In genomic region chr20:33676652-33677645, GRCh38 we compare ENCODE assay signal across 15 cellular contexts. TPM values are rescaled to one million over a fixed set of nuclear protein-coding genes. Genes with fewer than 3 reads are reported as not detected.
DNase-seq lines count a peak whose midpoint lies in the region; ATAC-seq, FAIRE-seq and TF ChIP-seq lines count a peak whose summit lies in the region.
"Had no signal": no experiment of that assay in that cellular context is flagged by ENCODE, and none has a peak within 500 bp of the region (broad histone marks: within the 10 kb centered on the region; RNA-seq: fewer than 3 reads in every experiment).

No MANE protein-coding gene starts in this region.

- H2BK120ac ChIP-seq in IMR-90 (ENCODE audit: low read depth, low read length) (no peak overlapping the region), H1 (replicated peaks; ENCODE audit: low read depth, low read length) (no peak overlapping the region), neuronal stem cell (ENCODE audit: low read depth, low read length) (no peak overlapping the region)

- H2AFZ ChIP-seq in IMR-90 (replicated peaks; ENCODE audit: low read length, poor library complexity): no peak overlapping the region
- no peak overlapping the region for H2AFZ ChIP-seq in H1 (ENCODE audit: low read length)
- no peak overlapping the region for H2AFZ ChIP-seq in neuronal stem cell (ENCODE audit: low read length)
- H2AFZ ChIP-seq: hepatocyte had no signal

- H3K27me3 ChIP-seq in IMR-90 (ENCODE audit: control insufficient read depth, insufficient read depth, low read length) (no peaks in the 10 kb centered on the region), H1 (replicated peaks in 1 of 4; ENCODE audit: control insufficient read depth in 3 of 4, extremely low read depth in 1 of 4, insufficient read depth in 3 of 4, low read length in 3 of 4) (no peaks in the 10 kb centered on the region), neuronal stem cell (ENCODE audit: control insufficient read depth in 3 of 3, insufficient read depth in 3 of 3, low read depth in 1 of 3, low read length in 3 of 3) (no peaks in the 10 kb centered on the region)
- H3K27me3 ChIP-seq: hepatocyte had no signal

- 96% methylated on average over 21 of the region's 31 CpGs; no CpG with 5 or more reads in 1 of the 2 experiments for WGBS in IMR-90 (ENCODE audit: extremely low coverage in 2 of 2, insufficient read length in 1 of 2), 2 experiments
- 91% methylated on average over 31 of the region's 31 CpGs; no CpG with 5 or more reads in 1 of the 2 experiments for WGBS in H1 (ENCODE audit: extremely low coverage in 1 of 2, insufficient coverage in 1 of 2, insufficient read length in 1 of 2, insufficient replicate concordance in 2 of 2, low coverage in 1 of 2, low lambda C conversion rate in 2 of 2, missing lambda C conversion rate in 1 of 2), 2 experiments
- no CpG with 5 or more reads among the region's 31 CpGs for WGBS in neuronal stem cell (ENCODE audit: extremely low coverage in 2 of 2, insufficient read length in 2 of 2, insufficient replicate concordance in 1 of 2), 2 donors

- H3K4me3 ChIP-seq in IMR-90 (ENCODE audit: insufficient read depth, low read depth, low read length) (no peak overlapping the region), H1 (ENCODE audit: extremely low read depth in 1 of 4, insufficient read depth in 2 of 4, low read depth in 3 of 4, low read length in 4 of 4) (no peak overlapping the region), neuronal stem cell (ENCODE audit: low read length in 2 of 2) (no peak overlapping the region)
- H3K4me3 ChIP-seq: HAP-1, hepatocyte had no signal

- peaks cover 0 to 14% of the 10 kb centered on the region in 2 experiments; a peak in 2 of 4 replicates for H3K79me2 ChIP-seq in H1 (ENCODE audit: control insufficient read depth in 1 of 2, insufficient read depth in 2 of 2, low read length in 2 of 2)

- no peak for ATAC-seq in IMR-90 (ENCODE audit: low read depth)
- no peak for ATAC-seq in HG02981 (IDR thresholded peaks at IDR 0.05; ENCODE audit: unreplicated experiment)
- no peak for ATAC-seq in HG03521 (IDR thresholded peaks at IDR 0.05; ENCODE audit: unreplicated experiment)
- ATAC-seq: activated CD4-positive, CD25-positive, alpha-beta regulatory T cell treated with anti-CD3 and anti-CD28 coated beads, Interleukin-2, amount 50 U/mL, for 24 hours had no signal

- peaks cover 34% of the 10 kb centered on the region for H4K20me1 ChIP-seq in IMR-90 (ENCODE audit: insufficient read depth, low read length)
- H4K20me1 ChIP-seq in H1 (replicated peaks in 1 of 2; ENCODE audit: control insufficient read depth in 1 of 2, insufficient read depth in 2 of 2, low read length in 2 of 2): peaks cover 9 to 46% of the 10 kb centered on the region in 2 experiments

- no peak overlapping the region for H3K4me2 ChIP-seq in IMR-90 (ENCODE audit: low read depth, low read length)
- H3K4me2 ChIP-seq in H1 (ENCODE audit: insufficient read depth in 1 of 2, low read depth in 2 of 2, low read length in 2 of 2): no peak overlapping the region
- H3K4me2 ChIP-seq in neuronal stem cell (ENCODE audit: insufficient read depth, low read length, poor library complexity, severe bottlenecking): no peak overlapping the region
- H3K4me2 ChIP-seq: hepatocyte had no signal

- no peak overlapping the region for H4K5ac ChIP-seq in IMR-90 (ENCODE audit: low read depth, low read length)
- no peak overlapping the region for H4K5ac ChIP-seq in H1 (ENCODE audit: insufficient read length, low read depth, low read length)

- H3K23me2 ChIP-seq in H1 (ENCODE audit: low read depth, low read length): peaks cover 13% of the 10 kb centered on the region

- H4K91ac ChIP-seq in IMR-90 (ENCODE audit: insufficient read depth, low read depth, low read length) (no peak overlapping the region), H1 (replicated peaks; ENCODE audit: insufficient read length, low read length) (no peak overlapping the region), neuronal stem cell (ENCODE audit: low read depth, low read length, poor library complexity) (no peak overlapping the region)

- dilution Hi-C loops in IMR-90 (cut with HindIII; ENCODE audit: low sequenced_read_pairs, unreplicated experiment): no loop called here

- H3K27ac ChIP-seq in 22Rv1 (peak overlapping the region; percentile 98; the same call in 1 of the 2 replicates), IMR-90 (ENCODE audit: insufficient read depth, low read length) (no peak overlapping the region), H1 (ENCODE audit: low read depth, low read length) (no peak overlapping the region), neuronal stem cell (replicated peaks; ENCODE audit: low read length) (no peak overlapping the region)

- no peak for TF ChIP-seq EP300 in H1 (IDR thresholded peaks at IDR 0.05; ENCODE audit: borderline replicate concordance in 1 of 2, low read depth in 2 of 2, low read length in 2 of 2)

- H2BK5ac ChIP-seq in IMR-90 (ENCODE audit: low read depth, low read length, poor library complexity, severe bottlenecking): no peak overlapping the region
- no peak overlapping the region for H2BK5ac ChIP-seq in H1 (ENCODE audit: low read depth, low read length)
- no peak overlapping the region for H2BK5ac ChIP-seq in neuronal stem cell (ENCODE audit: low read length)

- H3K18ac ChIP-seq in IMR-90 (ENCODE audit: low read depth, low read length): no peak overlapping the region
- no peak overlapping the region for H3K18ac ChIP-seq in H1 (ENCODE audit: extremely low read depth, low read length)
- H3K18ac ChIP-seq in neuronal stem cell (ENCODE audit: low read length): no peak overlapping the region

- FAIRE-seq in H1 (lab: Jason Lieb, UNC): no peak

- no TSS peak for BruUV-seq in IMR-90 (replicated peaks; lab: Mats Ljungman, UMichigan)

- H2AK9ac ChIP-seq in IMR-90 (replicated peaks; ENCODE audit: low read depth, low read length, poor library complexity): peak overlapping the region; percentile 15

- POLR2A ChIA-PET in IMR-90 (lab: Charles Lee; ENCODE audit: unreplicated experiment) (interaction anchor here (0.7 kb wide), 1 partner anchor 235 kb away, joined by 3 read pairs; no protein-coding TSS in a partner anchor), H1 (lab: Charles Lee; ENCODE audit: partially characterized antibody) (interaction anchor here (1.3 to 17.9 kb wide), 3 partner anchors 2 to 35 kb away, joined by 5 to 245 read pairs (median 245); partner anchors contain the start of genes ACTL10, C20orf144 and NECAB3)

- in situ Hi-C loops in IMR-90 (cut with MboI; ENCODE audit: low sequenced_read_pairs): no loop called here

- TF ChIP-seq POLR2A in IMR-90 (IDR thresholded peaks at IDR 0.05; ENCODE audit: low read depth, low read length): no peak
- no peak for TF ChIP-seq POLR2A in H1 (IDR thresholded peaks at IDR 0.05; ENCODE audit: control extremely low read depth in 1 of 2, low read depth in 2 of 2, low read length in 2 of 2)

- H3K9me3 ChIP-seq in IMR-90 (ENCODE audit: control insufficient read depth, insufficient read depth, low read length) (no peaks in the 10 kb centered on the region), H1 (ENCODE audit: insufficient read depth in 2 of 2, low read depth in 1 of 2, low read length in 1 of 2) (no peaks in the 10 kb centered on the region), neuronal stem cell (replicated peaks in 1 of 2; ENCODE audit: control insufficient read depth in 2 of 2, insufficient read depth in 1 of 2, low read depth in 1 of 2, low read length in 2 of 2) (peaks cover 0 to 7% of the 10 kb centered on the region in 2 donors)
- H3K9me3 ChIP-seq: HAP-1 had no signal

- no peak for TF ChIP-seq RAD21 in IMR-90 (IDR thresholded peaks at IDR 0.05; ENCODE audit: low read length)
- no peak for TF ChIP-seq RAD21 in H1 (IDR thresholded peaks at IDR 0.05 in 1 of 2, conservative IDR thresholded peaks at IDR 0.05 in 1 of 2; ENCODE audit: low read depth in 2 of 2, low read length in 2 of 2)

- DNase-seq in IMR-90 (no peak), H1 (ENCODE audit: low read depth in 1 of 2, low spot score in 2 of 2) (no peak), neuronal stem cell (ENCODE audit: low spot score) (no peak), HK-2 (ENCODE audit: unreplicated experiment) (no peak), NCI-H1092 (lab: John Stamatoyannopoulos, UW) (no peak)
- DNase-seq: activated naive CD4-positive, alpha-beta T cell treated with anti-CD3 and anti-CD28 coated beads for 36 hours; islet precursor cell; NK-92 treated with Interleukin-12 subunit alpha and Interleukin-12 subunit beta, amount 100 ng/mL, for 24 hours; SHP77 had no signal

- H2BK20ac ChIP-seq in IMR-90 (ENCODE audit: low read depth, low read length): no peak overlapping the region
- H2BK20ac ChIP-seq in H1 (ENCODE audit: low read length): no peak overlapping the region

- H2AK5ac ChIP-seq in IMR-90 (ENCODE audit: low read depth, low read length) (no peak overlapping the region), H1 (ENCODE audit: low read depth, low read length) (no peak overlapping the region), neuronal stem cell (ENCODE audit: low read depth, low read length) (no peak overlapping the region)

- H2BK12ac ChIP-seq in H1 (ENCODE audit: low read depth, low read length) (no peak overlapping the region), neuronal stem cell (ENCODE audit: low read length) (peak overlapping the region; percentile 49)

- intact Hi-C loops in IMR-90 (cut with micrococcal nuclease): no loop called here

- H3K23ac ChIP-seq in IMR-90 (ENCODE audit: low read depth, low read length) (no peak overlapping the region), H1 (ENCODE audit: insufficient read length) (no peak overlapping the region), neuronal stem cell (ENCODE audit: low read depth, low read length, poor library complexity) (no peak overlapping the region)

- H3K4ac ChIP-seq in IMR-90 (ENCODE audit: low read depth, low read length): no peak overlapping the region
- no peak overlapping the region for H3K4ac ChIP-seq in H1 (replicated peaks; ENCODE audit: insufficient read length, low read depth, low read length)
- no peak overlapping the region for H3K4ac ChIP-seq in neuronal stem cell (ENCODE audit: low read length)

- H4K8ac ChIP-seq in IMR-90 (ENCODE audit: low read depth in 2 of 2, low read length in 2 of 2) (no peak overlapping the region), H1 (ENCODE audit: extremely low read depth, insufficient read depth, low read length) (no peak overlapping the region), neuronal stem cell (ENCODE audit: low read depth, low read length) (no peak overlapping the region)

- H3K14ac ChIP-seq in IMR-90 (replicated peaks; ENCODE audit: low read depth, low read length) (no peak overlapping the region), H1 (ENCODE audit: insufficient read length) (no peak overlapping the region), neuronal stem cell (ENCODE audit: low read length) (no peak overlapping the region)

- H3K9ac ChIP-seq in IMR-90 (ENCODE audit: low read depth, low read length) (no peak overlapping the region), H1 (replicated peaks in 1 of 4; ENCODE audit: extremely low read depth in 1 of 4, low read depth in 3 of 4, low read length in 3 of 4) (no peak overlapping the region), neuronal stem cell (ENCODE audit: low read depth, low read length, poor library complexity) (no peak overlapping the region)

- H3K79me1 ChIP-seq in IMR-90 (ENCODE audit: low read depth in 1 of 2, low read length in 2 of 2) (peaks cover 8 to 57% of the 10 kb centered on the region in 2 experiments; a peak in 3 of 4 replicates), H1 (ENCODE audit: low read depth, low read length) (peaks cover 5% of the 10 kb centered on the region), neuronal stem cell (ENCODE audit: low read depth, low read length) (peaks cover 9% of the 10 kb centered on the region)

- H3K36me3 ChIP-seq in IMR-90 (ENCODE audit: control insufficient read depth, insufficient read depth, low read length): no peaks in the 10 kb centered on the region; the same call in 1 of the 2 replicates
- peaks cover 19 to 36% (median 32%) of the 10 kb centered on the region in 4 experiments; a peak in 6 of 8 replicates for H3K36me3 ChIP-seq in H1 (ENCODE audit: control insufficient read depth in 2 of 4, insufficient read depth in 4 of 4, low read length in 3 of 4)
- peaks cover 39 to 63% of the 10 kb centered on the region in 2 donors for H3K36me3 ChIP-seq in neuronal stem cell (replicated peaks in 1 of 2; ENCODE audit: control insufficient read depth in 2 of 2, insufficient read depth in 2 of 2, low read length in 2 of 2)

- H3K56ac ChIP-seq in IMR-90 (ENCODE audit: extremely low read depth, insufficient read depth, low read length): no peak overlapping the region
- H3K56ac ChIP-seq in H1 (replicated peaks; ENCODE audit: insufficient read length, low read depth, low read length): no peak overlapping the region

- H3K4me1 ChIP-seq in IMR-90 (ENCODE audit: control insufficient read depth, insufficient read depth, low read length) (peaks cover 29% of the 10 kb centered on the region), H1 (replicated peaks in 1 of 4; ENCODE audit: control insufficient read depth in 3 of 4, insufficient read depth in 4 of 4, low read length in 3 of 4) (peaks cover 0 to 22% (median 11%) of the 10 kb centered on the region in 4 experiments; a peak in 4 of 7 replicates), neuronal stem cell (ENCODE audit: control insufficient read depth in 2 of 2, insufficient read depth in 1 of 2, low read depth in 1 of 2, low read length in 2 of 2) (peaks cover 26 to 30% of the 10 kb centered on the region in 2 donors)

- TF ChIP-seq CTCF in 22Rv1 (IDR thresholded peaks at IDR 0.05) (no peak), IMR-90 (conservative IDR thresholded peaks at IDR 0.05; ENCODE audit: low read depth, low read length) (no peak), H1 (IDR thresholded peaks at IDR 0.05; ENCODE audit: control extremely low read depth in 1 of 3, insufficient read depth in 1 of 3, low read depth in 1 of 3, low read length in 3 of 3) (no peak)

- CTCF ChIA-PET in IMR-90 (lab: Yijun Ruan, JAX): no interaction called here
- CTCF ChIA-PET in H1 (lab: Charles Lee; ENCODE audit: partially characterized antibody): interaction anchor here (1.2 to 1.5 kb wide), 2 partner anchors 8 to 18 kb away, joined by 5 to 9 read pairs; no protein-coding TSS in a partner anchor

- H3K9me1 ChIP-seq in IMR-90 (ENCODE audit: insufficient read depth, low read length): peaks cover 26% of the 10 kb centered on the region

- H2BK15ac ChIP-seq in IMR-90 (ENCODE audit: low read depth, low read length): no peak overlapping the region
- H2BK15ac ChIP-seq in H1 (ENCODE audit: low read length): no peak overlapping the region
- H2BK15ac ChIP-seq in neuronal stem cell (ENCODE audit: low read length): no peak overlapping the region

RNA-seq across cellular contexts. Expression of gene NECAB3, which starts 2.7 kb away (rescaled TPM):
- 8.6 and 10.0 TPM in 2 replicates for total RNA-seq in IMR-90 (2012; rRNA removed)
- 28.4 and 28.5 TPM in 2 replicates for polyA plus RNA-seq in IMR-90 (2012; rRNA removed)
- polyA plus RNA-seq in IMR-90 (2012; cell fraction: cytosol; rRNA removed): 15.3 and 20.8 TPM in 2 replicates
- 115 and 191 TPM in 2 replicates for polyA plus RNA-seq in IMR-90 (2012; cell fraction: nucleus; rRNA removed; ENCODE audit: low replicate concordance)
- 19.7 and 20.5 TPM in 2 replicates for total RNA-seq in H1 (2021; fragmentation: NEBNext Ultra II Directional; extraction: Animal tissue kit (Norgen Biotek cat#: 25700))
- polyA plus RNA-seq in H1 (2011; rRNA removed): 46.2 and 72.6 TPM in 2 replicates
- polyA plus RNA-seq in H1 (2011; cell fraction: cytosol; rRNA removed): 39.5 TPM
- polyA plus RNA-seq in H1 (2011; cell fraction: nucleus; rRNA removed): 101 TPM
- 13.8 to 22.6 TPM (median 18.4 TPM) in 4 replicates for polyA plus RNA-seq in H1 (2012, experiment 1 of 2)
- polyA plus RNA-seq in H1 (2012, experiment 2 of 2): 15.9 TPM
- 12.2 TPM for polyA plus RNA-seq in H1 (2013, experiment 1 of 2)
- 10.7 TPM for polyA plus RNA-seq in H1 (2013, experiment 2 of 2)
- 20.5 and 23.8 TPM in 2 replicates for polyA minus RNA-seq in H1 (2011; rRNA and poly(A)+ RNA removed)
- 15.6 TPM for polyA minus RNA-seq in H1 (2011; cell fraction: cytosol; rRNA and poly(A)+ RNA removed)
- polyA minus RNA-seq in H1 (2011; cell fraction: nucleus; rRNA and poly(A)+ RNA removed): 39.6 TPM
- 12.9 TPM for polyA plus RNA-seq in neuronal stem cell (2013, experiment 1 of 2)
- polyA plus RNA-seq in neuronal stem cell (2013, experiment 2 of 2): 13.4 TPM

RNA-seq across cellular contexts. Expression of gene E2F1, which starts 9.2 kb away (rescaled TPM):
- total RNA-seq in IMR-90 (2012; rRNA removed): 10.6 and 10.9 TPM in 2 replicates
- 14.0 and 14.6 TPM in 2 replicates for polyA plus RNA-seq in IMR-90 (2012; rRNA removed)
- polyA plus RNA-seq in IMR-90 (2012; cell fraction: cytosol; rRNA removed): 9.9 and 10.2 TPM in 2 replicates
- 13.7 and 30.1 TPM in 2 replicates for polyA plus RNA-seq in IMR-90 (2012; cell fraction: nucleus; rRNA removed; ENCODE audit: low replicate concordance)
- total RNA-seq in H1 (2021; fragmentation: NEBNext Ultra II Directional; extraction: Animal tissue kit (Norgen Biotek cat#: 25700)): 35.3 and 35.8 TPM in 2 replicates
- 33.4 and 56.3 TPM in 2 replicates for polyA plus RNA-seq in H1 (2011; rRNA removed)
- polyA plus RNA-seq in H1 (2011; cell fraction: cytosol; rRNA removed): 44.6 TPM
- polyA plus RNA-seq in H1 (2011; cell fraction: nucleus; rRNA removed): 121 TPM
- 32.0 to 45.5 TPM (median 42.4 TPM) in 4 replicates for polyA plus RNA-seq in H1 (2012, experiment 1 of 2)
- polyA plus RNA-seq in H1 (2012, experiment 2 of 2): 36.8 TPM
- 25.5 TPM for polyA plus RNA-seq in H1 (2013, experiment 1 of 2)
- 23.3 TPM for polyA plus RNA-seq in H1 (2013, experiment 2 of 2)
- polyA minus RNA-seq in H1 (2011; rRNA and poly(A)+ RNA removed): 21.5 and 26.8 TPM in 2 replicates
- 17.8 TPM for polyA minus RNA-seq in H1 (2011; cell fraction: cytosol; rRNA and poly(A)+ RNA removed)
- 22.2 TPM for polyA minus RNA-seq in H1 (2011; cell fraction: nucleus; rRNA and poly(A)+ RNA removed)
- polyA plus RNA-seq in neuronal stem cell (2013, experiment 1 of 2): 20.5 TPM
- 19.9 TPM for polyA plus RNA-seq in neuronal stem cell (2013, experiment 2 of 2)

RNA-seq across cellular contexts. Expression of gene ACTL10, which starts 10.2 kb away (rescaled TPM):
- 0.18 and 0.28 TPM in 2 replicates for total RNA-seq in IMR-90 (2012; rRNA removed)
- polyA plus RNA-seq in IMR-90 (2012; rRNA removed) (0.43 and 0.49 TPM in 2 replicates), H1 (2011; rRNA removed) (0.20 and 0.26 TPM in 2 replicates)
- 0.40 and 1.1 TPM in 2 replicates for polyA plus RNA-seq in IMR-90 (2012; cell fraction: cytosol; rRNA removed)
- 0.15 and 0.73 TPM in 2 replicates for polyA plus RNA-seq in IMR-90 (2012; cell fraction: nucleus; rRNA removed; ENCODE audit: low replicate concordance)
- total RNA-seq in H1 (2021; fragmentation: NEBNext Ultra II Directional; extraction: Animal tissue kit (Norgen Biotek cat#: 25700)): not detected in 2 replicates
- 0.25 TPM for polyA plus RNA-seq in H1 (2011; cell fraction: cytosol; rRNA removed)
- 0.33 TPM for polyA plus RNA-seq in H1 (2011; cell fraction: nucleus; rRNA removed)
- 0.11 to 0.18 TPM (median 0.12 TPM) in 3 of 4 replicates, not detected in the other for polyA plus RNA-seq in H1 (2012, experiment 1 of 2)
- 0.30 TPM for polyA plus RNA-seq in H1 (2012, experiment 2 of 2)
- polyA plus RNA-seq in H1 (2013, experiment 1 of 2): 0.08 TPM
- polyA plus RNA-seq in H1 (2013, experiment 2 of 2): 0.04 TPM
- 0.07 and 0.09 TPM in 2 replicates for polyA minus RNA-seq in H1 (2011; rRNA and poly(A)+ RNA removed)
- not detected for polyA minus RNA-seq in H1 (2011; cell fraction: cytosol; rRNA and poly(A)+ RNA removed)
- polyA minus RNA-seq in H1 (2011; cell fraction: nucleus; rRNA and poly(A)+ RNA removed): 1.7 TPM
- 0.04 TPM for polyA plus RNA-seq in neuronal stem cell (2013, experiment 1 of 2)
- 0.03 TPM for polyA plus RNA-seq in neuronal stem cell (2013, experiment 2 of 2)

RNA-seq across cellular contexts. Expression of gene C20orf144, which starts 14.8 kb away (rescaled TPM):
- total RNA-seq in IMR-90 (2012; rRNA removed): under 0.01 TPM in 2 replicates
- polyA plus RNA-seq in IMR-90 (2012; rRNA removed): 0.16 and 0.19 TPM in 2 replicates
- polyA plus RNA-seq in IMR-90 (2012; cell fraction: cytosol; rRNA removed): 0.17 and 0.19 TPM in 2 replicates
- polyA plus RNA-seq in IMR-90 (2012; cell fraction: nucleus; rRNA removed; ENCODE audit: low replicate concordance): 0.08 and 0.11 TPM in 2 replicates
- total RNA-seq in H1 (2021; fragmentation: NEBNext Ultra II Directional; extraction: Animal tissue kit (Norgen Biotek cat#: 25700)): 0.23 and 0.24 TPM in 2 replicates
- 0.21 and 0.24 TPM in 2 replicates for polyA plus RNA-seq in H1 (2011; rRNA removed)
- polyA plus RNA-seq in H1 (2011; cell fraction: cytosol; rRNA removed): 0.23 TPM
- 0.27 TPM for polyA plus RNA-seq in H1 (2011; cell fraction: nucleus; rRNA removed)
- polyA plus RNA-seq in H1 (2012, experiment 1 of 2): 0.27 to 0.36 TPM (median 0.33 TPM) in 4 replicates
- 0.13 TPM for polyA plus RNA-seq in H1 (2012, experiment 2 of 2)
- polyA plus RNA-seq in H1 (2013, experiment 1 of 2): 0.12 TPM
- polyA plus RNA-seq in H1 (2013, experiment 2 of 2): 0.07 TPM
- 0.27 and 0.79 TPM in 2 replicates for polyA minus RNA-seq in H1 (2011; rRNA and poly(A)+ RNA removed)
- polyA minus RNA-seq in H1 (2011; cell fraction: cytosol; rRNA and poly(A)+ RNA removed): not detected
- polyA minus RNA-seq in H1 (2011; cell fraction: nucleus; rRNA and poly(A)+ RNA removed): 1.7 TPM
- 0.07 TPM for polyA plus RNA-seq in neuronal stem cell (2013, experiment 1 of 2)
- polyA plus RNA-seq in neuronal stem cell (2013, experiment 2 of 2): 0.11 TPM

RNA-seq across cellular contexts. Expression of gene PXMP4, which starts 43.2 kb away (rescaled TPM):
- total RNA-seq in IMR-90 (2012; rRNA removed): 2.2 and 3.6 TPM in 2 replicates
- polyA plus RNA-seq in IMR-90 (2012; rRNA removed) (7.1 TPM in 2 replicates), H1 (2011; rRNA removed) (3.4 and 5.5 TPM in 2 replicates)
- 4.9 and 10.3 TPM in 2 replicates for polyA plus RNA-seq in IMR-90 (2012; cell fraction: cytosol; rRNA removed)
- polyA plus RNA-seq in IMR-90 (2012; cell fraction: nucleus; rRNA removed; ENCODE audit: low replicate concordance): 2.7 and 4.5 TPM in 2 replicates
- 3.3 and 4.1 TPM in 2 replicates for total RNA-seq in H1 (2021; fragmentation: NEBNext Ultra II Directional; extraction: Animal tissue kit (Norgen Biotek cat#: 25700))
- polyA plus RNA-seq in H1 (2011; cell fraction: cytosol; rRNA removed): 3.4 TPM
- 3.8 TPM for polyA plus RNA-seq in H1 (2011; cell fraction: nucleus; rRNA removed)
- 1.6 to 3.5 TPM (median 2.6 TPM) in 4 replicates for polyA plus RNA-seq in H1 (2012, experiment 1 of 2)
- polyA plus RNA-seq in H1 (2012, experiment 2 of 2): 1.7 TPM
- polyA plus RNA-seq in H1 (2013, experiment 1 of 2): 3.2 TPM
- 3.3 TPM for polyA plus RNA-seq in H1 (2013, experiment 2 of 2)
- 3.6 and 4.1 TPM in 2 replicates for polyA minus RNA-seq in H1 (2011; rRNA and poly(A)+ RNA removed)
- polyA minus RNA-seq in H1 (2011; cell fraction: cytosol; rRNA and poly(A)+ RNA removed): 1.4 TPM
- 1.1 TPM for polyA minus RNA-seq in H1 (2011; cell fraction: nucleus; rRNA and poly(A)+ RNA removed)
- polyA plus RNA-seq in neuronal stem cell (2013, experiment 1 of 2): 3.3 TPM
- polyA plus RNA-seq in neuronal stem cell (2013, experiment 2 of 2): 3.1 TPM
